8 cellular contexts compared by ENCODE assay signal in the genomic region with DNA sequence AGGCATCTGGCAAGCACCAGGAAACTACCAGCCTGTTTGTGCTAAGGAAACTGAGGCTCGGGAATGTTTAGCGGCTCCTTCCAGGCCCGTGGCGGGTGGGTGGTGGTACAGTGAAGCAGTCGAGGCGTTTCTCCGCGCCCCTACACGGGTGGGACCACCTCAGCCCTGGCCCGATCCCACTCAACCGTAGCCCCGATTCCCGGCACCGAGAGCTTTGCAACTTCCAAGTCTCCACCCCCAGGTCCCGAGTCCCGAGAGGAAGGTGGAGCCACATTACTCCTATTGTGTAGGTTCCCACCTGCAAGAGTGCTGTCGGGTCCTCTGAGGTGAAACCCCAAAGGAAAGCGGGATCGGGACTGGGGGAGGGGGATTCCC. TPM values are rescaled to one million over a fixed set of nuclear protein-coding genes. Genes with fewer than 3 reads are reported as not detected.
DNase-seq lines count a peak whose midpoint lies in the region; ATAC-seq, FAIRE-seq and TF ChIP-seq lines count a peak whose summit lies in the region.

No MANE protein-coding gene starts in this region.

- RAD21 ChIA-PET in GM12878 (lab: Charles Lee; ENCODE audit: unreplicated experiment) = interaction anchor here (1.0 to 3.7 kb wide), 15 partner anchors 9 to 198 kb away, joined by 3 to 23 read pairs (median 4); partner anchors contain the start of genes MRPL11, NPAS4, PELI3 and RBM4

- SMC1A ChIA-PET in GM12878 (lab: Charles Lee; ENCODE audit: uncharacterized antibody, unreplicated experiment) = interaction anchor here (0.8 to 2.7 kb wide), 10 partner anchors 13 to 199 kb away, joined by 3 to 10 read pairs (median 4); partner anchors contain the start of genes MRPL11 and PELI3

- POLR2A ChIA-PET in activated CD4-positive, alpha-beta T cell treated with anti-CD3 and anti-CD28 coated beads, Interleukin-2, amount 10 ng/mL, durations not matched to agents 7 days and 5 days (lab: Charles Lee) = interaction anchor here (1.0 kb wide), 1 partner anchor 13 kb away, joined by 4 read pairs; the partner anchor contains the start of gene PELI3
- POLR2A ChIA-PET in GM12878 (lab: Charles Lee) = interaction anchor here (0.7 to 1.7 kb wide), 8 partner anchors 13 to 198 kb away, joined by 3 to 8 read pairs (median 6); partner anchors contain the start of genes MRPL11, PELI3, RBM4B and SLC29A2

- peak overlapping the region; percentile 87 for H3K4me3 Mint-ChIP-seq in activated CD4-positive, alpha-beta T cell treated with anti-CD3 and anti-CD28 coated beads, Interleukin-2, amount 10 ng/mL, durations not matched to agents 7 days and 5 days

- H3K4me2 ChIP-seq in GM12878 (ENCODE audit: control insufficient read depth, insufficient read depth) = peak overlapping the region; percentile 87

- 2% methylated on average over 15 of the region's 19 CpGs for WGBS in GM12878 (ENCODE audit: insufficient coverage, insufficient replicate concordance, low lambda C conversion rate, missing lambda C conversion rate)
- 0% methylated on average over 14 of the region's 19 CpGs; no CpG with 5 or more reads in 1 of the 2 donors for WGBS in thyroid gland, 2 donors

- H3K4me1 Mint-ChIP-seq in activated CD4-positive, alpha-beta T cell treated with anti-CD3 and anti-CD28 coated beads, Interleukin-2, amount 10 ng/mL, durations not matched to agents 7 days and 5 days = peaks cover 24% of the 10 kb centered on the region

- TF ChIP-seq RAD21 in GM12878 (IDR thresholded peaks at IDR 0.05; ENCODE audit: insufficient read depth, low read depth, low read length) = no peak

- TF ChIP-seq EP300 in GM12878 (IDR thresholded peaks at IDR 0.05; ENCODE audit: borderline replicate concordance in 1 of 2, control insufficient read depth in 1 of 2, low read depth in 2 of 2, low read length in 2 of 2) = no peak

- peak overlapping the region; percentile 95 for H3K9ac ChIP-seq in GM12878 (ENCODE audit: control insufficient read depth, insufficient read depth, low read length)

- intact Hi-C loops in GM12878 (cut with micrococcal nuclease; ENCODE audit: unreplicated experiment) = loop anchor here (1.0 to 2.0 kb wide), 3 partner anchors 40 to 197 kb away; partner anchors contain the start of gene RBM4B
- intact Hi-C loops in thyroid gland (cut with DNase I) = no loop called here

- BruUV-seq in GM12878 (replicated peaks; lab: Mats Ljungman, UMichigan) = TSS peak; percentile 95

- TF ChIP-seq POLR2A in GM12878 (IDR thresholded peaks at IDR 0.05; ENCODE audit: low read depth, low read length) = no peak
- TF ChIP-seq POLR2A in thyroid gland (IDR thresholded peaks at IDR 0.05) = no peak

- DNase-seq in activated CD4-positive, alpha-beta T cell treated with anti-CD3 and anti-CD28 coated beads, Interleukin-2, amount 10 ng/mL, durations not matched to agents 7 days and 5 days = no peak
- no peak for DNase-seq in activated CD4-positive, alpha-beta T cell treated with anti-CD3 and anti-CD28 coated beads for 48 hours
- DNase-seq in Kasumi-1 (lab: John Stamatoyannopoulos, UW) = peak; percentile 59 to 61
- DNase-seq in GM12878 (ENCODE audit: low read depth, low spot score) = no peak
- DNase-seq in left lobe of liver (ENCODE audit: low spot score) = no peak
- no peak for DNase-seq in thyroid gland
- DNase-seq in pons (ENCODE audit: low spot score) = no peak

- peak overlapping the region; percentile 95 for H3K27ac Mint-ChIP-seq in activated CD4-positive, alpha-beta T cell treated with anti-CD3 and anti-CD28 coated beads, Interleukin-2, amount 10 ng/mL, durations not matched to agents 7 days and 5 days

- CTCF ChIA-PET in activated CD4-positive, alpha-beta T cell treated with anti-CD3 and anti-CD28 coated beads, Interleukin-2, amount 10 ng/mL, durations not matched to agents 7 days and 5 days (lab: Charles Lee) = interaction anchor here (0.8 to 2.2 kb wide), 9 partner anchors 9 to 41 kb away, joined by 3 to 12 read pairs (median 4); partner anchors contain the start of genes MRPL11 and PELI3
- CTCF ChIA-PET in GM12878 (lab: Yijun Ruan, JAX) = interaction anchor here (0.7 to 3.6 kb wide), 27 partner anchors 13 to 232 kb away, joined by 3 to 41 read pairs (median 4); partner anchors contain the start of genes BBS1, MRPL11, NPAS4 and PELI3

- no peaks in the 10 kb centered on the region for H3K27me3 Mint-ChIP-seq in activated CD4-positive, alpha-beta T cell treated with anti-CD3 and anti-CD28 coated beads, Interleukin-2, amount 10 ng/mL, durations not matched to agents 7 days and 5 days

- no peak for TF ChIP-seq CTCF in GM12878 (IDR thresholded peaks at IDR 0.05 in 2 of 3, conservative IDR thresholded peaks at IDR 0.05 in 1 of 3; ENCODE audit: control insufficient read depth in 2 of 3, extremely low read depth in 1 of 3, insufficient read depth in 1 of 3, low read depth in 3 of 3, low read length in 3 of 3)
- TF ChIP-seq CTCF in thyroid gland (IDR thresholded peaks at IDR 0.05) = no peak

- H3K4me3 ChIP-seq in GM12878 (peak overlapping the region; percentile 95), thyroid gland (replicated peaks in 1 of 3) (peak overlapping the region; percentile 16 to 75 (median 69))

- H3K4me1 ChIP-seq in GM12878 (ENCODE audit: control insufficient read depth, insufficient read depth, low read length) = peaks cover 6% of the 10 kb centered on the region
- H3K4me1 ChIP-seq in thyroid gland = peaks cover 5 to 18% of the 10 kb centered on the region in 2 donors

- peaks cover 23% of the 10 kb centered on the region for H3K79me2 ChIP-seq in GM12878 (ENCODE audit: control insufficient read depth, insufficient read depth, low read length)

- H3K9me3 ChIP-seq in GM12878 (replicated peaks; ENCODE audit: control insufficient read depth, insufficient read depth, low read length) (no peaks in the 10 kb centered on the region), thyroid gland (no peaks in the 10 kb centered on the region)

- in situ Hi-C loops in GM12878 (cut with MboI) = no loop called here

- H3K36me3 ChIP-seq in GM12878 (ENCODE audit: control insufficient read depth in 2 of 2, insufficient read depth in 2 of 2, low read length in 1 of 2) (peaks cover 0 to 2% of the 10 kb centered on the region in 2 experiments; a peak in 1 of 4 replicates), thyroid gland (peaks cover 0 to 4% of the 10 kb centered on the region in 2 donors)

- H2AFZ ChIP-seq in GM12878 (ENCODE audit: control insufficient read depth, low read depth, low read length) = peak overlapping the region; percentile 55

- H3K36me3 Mint-ChIP-seq in activated CD4-positive, alpha-beta T cell treated with anti-CD3 and anti-CD28 coated beads, Interleukin-2, amount 10 ng/mL, durations not matched to agents 7 days and 5 days (ENCODE audit: low read depth) = peaks cover 3% of the 10 kb centered on the region

- H4K20me1 ChIP-seq in GM12878 (ENCODE audit: control insufficient read depth, insufficient read depth) = no peaks in the 10 kb centered on the region

- FAIRE-seq in GM12878 (lab: Jason Lieb, UNC) = no peak

- ATAC-seq in GM12878 = peak; percentile 10; the same call in 2 of the 3 replicates
- ATAC-seq in left lobe of liver = peak; percentile 67
- ATAC-seq in HG03175 (IDR thresholded peaks at IDR 0.05; ENCODE audit: unreplicated experiment) = no peak

- H3K27me3 ChIP-seq in GM12878 (replicated peaks in 1 of 2; ENCODE audit: control insufficient read depth in 2 of 2, insufficient read depth in 2 of 2, low read length in 1 of 2) (no peaks in the 10 kb centered on the region), thyroid gland (no peaks in the 10 kb centered on the region)

- H3K27ac ChIP-seq in GM12878 (ENCODE audit: control insufficient read depth, insufficient read depth) (peak overlapping the region; percentile 89), thyroid gland (peak overlapping the region; percentile 34 to 92 (median 67))

- H3K9me3 Mint-ChIP-seq in activated CD4-positive, alpha-beta T cell treated with anti-CD3 and anti-CD28 coated beads, Interleukin-2, amount 10 ng/mL, durations not matched to agents 7 days and 5 days = no peaks in the 10 kb centered on the region

RNA-seq across cellular contexts. Expression of gene DPP3, which starts 0.5 kb away (rescaled TPM):
- 10 to 100 TPM; 78.4 to 82.3 TPM for total RNA-seq in activated CD4-positive, alpha-beta T cell treated with anti-CD3 and anti-CD28 coated beads, Interleukin-2, amount 10 ng/mL, durations not matched to agents 7 days and 5 days
- 39.3 and 49.1 TPM in 2 replicates for total RNA-seq in GM12878 (2013; cell fraction: nucleolus; rRNA removed)
- 114 and 117 TPM in 2 replicates for total RNA-seq in GM12878 (2014; rRNA removed)
- 44.6 and 47.9 TPM in 2 replicates for total RNA-seq in GM12878 (2014; rRNA removed; fragmentation: Illumina TruSeq; extraction: Trizol)
- total RNA-seq in GM12878 (2021) = 86.4 and 102 TPM in 2 replicates
- 14.1 TPM for polyA plus RNA-seq in GM12878 (2011; ENCODE audit: low read depth)
- 34.9 and 73.1 TPM in 2 replicates for polyA plus RNA-seq in GM12878 (2011; rRNA removed)
- 68.1 and 103 TPM in 2 replicates for polyA plus RNA-seq in GM12878 (2011; cell fraction: cytosol; rRNA removed)
- 162 and 230 TPM in 2 replicates for polyA plus RNA-seq in GM12878 (2011; cell fraction: nucleus; rRNA removed)
- polyA plus RNA-seq in GM12878 (2012) = 37.5 and 47.0 TPM in 2 replicates
- polyA plus RNA-seq in GM12878 (2014; fragmentation: Illumina TruSeq; extraction: Trizol) = 33.5 and 51.2 TPM in 2 replicates
- polyA plus RNA-seq in GM12878 (2014; fragmentation: Nextera tagmentation; extraction: Ambion mirVana) = 1 to 10 TPM; 6.0 to 6.3 TPM
- polyA plus RNA-seq in GM12878 (2014; rRNA removed) = 79.7 and 83.1 TPM in 2 replicates
- 10 to 100 TPM; 85.6 to 95.7 TPM for polyA plus RNA-seq in GM12878 (2016; fragmentation: Nextera tagmentation; extraction: Ambion mirVana)
- polyA minus RNA-seq in GM12878 (2011; rRNA and poly(A)+ RNA removed) = 107 and 194 TPM in 2 replicates
- 88.1 and 98.5 TPM in 2 replicates for polyA minus RNA-seq in GM12878 (2011; cell fraction: cytosol; rRNA and poly(A)+ RNA removed)
- 75.1 and 117 TPM in 2 replicates for polyA minus RNA-seq in GM12878 (2011; cell fraction: nucleus; rRNA and poly(A)+ RNA removed)
- total RNA-seq in left lobe of liver = 24.4 TPM
- 10 to 100 TPM; 10.9 to 38.7 (median 35.8) TPM for total RNA-seq in thyroid gland

RNA-seq across cellular contexts. Expression of gene PELI3, which starts 13.0 kb away (rescaled TPM):
- 1 to 10 TPM; 6.7 to 7.2 TPM for total RNA-seq in activated CD4-positive, alpha-beta T cell treated with anti-CD3 and anti-CD28 coated beads, Interleukin-2, amount 10 ng/mL, durations not matched to agents 7 days and 5 days
- 28.8 and 30.6 TPM in 2 replicates for total RNA-seq in GM12878 (2013; cell fraction: nucleolus; rRNA removed)
- total RNA-seq in GM12878 (2014; rRNA removed) (0.98 and 1.1 TPM in 2 replicates), GM12878 (2014; rRNA removed; fragmentation: Illumina TruSeq; extraction: Trizol) (0.54 and 0.97 TPM in 2 replicates), GM12878 (2021) (1.5 and 1.8 TPM in 2 replicates), left lobe of liver (4.8 TPM), thyroid gland (10 to 100 TPM; 11.4 to 21.8 (median 14.7) TPM)
- polyA plus RNA-seq in GM12878 (2011; ENCODE audit: low read depth) = 0.49 TPM
- polyA plus RNA-seq in GM12878 (2011; rRNA removed) (0.66 and 1.0 TPM in 2 replicates), GM12878 (2014; fragmentation: Illumina TruSeq; extraction: Trizol) (0.21 and 0.29 TPM in 2 replicates), GM12878 (2014; fragmentation: Nextera tagmentation; extraction: Ambion mirVana) (under 1 TPM; 0.14 to 0.20 TPM), GM12878 (2014; rRNA removed) (0.86 and 1.1 TPM in 2 replicates), GM12878 (2016; fragmentation: Nextera tagmentation; extraction: Ambion mirVana) (under 1 TPM; 0.53 to 0.78 TPM)
- 1.4 and 1.7 TPM in 2 replicates for polyA plus RNA-seq in GM12878 (2011; cell fraction: cytosol; rRNA removed)
- 2.5 and 3.1 TPM in 2 replicates for polyA plus RNA-seq in GM12878 (2011; cell fraction: nucleus; rRNA removed)
- 1.6 and 1.7 TPM in 2 replicates for polyA plus RNA-seq in GM12878 (2012)
- 1.8 and 3.2 TPM in 2 replicates for polyA minus RNA-seq in GM12878 (2011; rRNA and poly(A)+ RNA removed)
- polyA minus RNA-seq in GM12878 (2011; cell fraction: cytosol; rRNA and poly(A)+ RNA removed) = 0.52 and 0.80 TPM in 2 replicates
- polyA minus RNA-seq in GM12878 (2011; cell fraction: nucleus; rRNA and poly(A)+ RNA removed) = 3.7 and 4.9 TPM in 2 replicates

RNA-seq across cellular contexts. Expression of gene BBS1, which starts 30.7 kb away (rescaled TPM):
- 10 to 100 TPM; 13.3 to 17.4 TPM for total RNA-seq in activated CD4-positive, alpha-beta T cell treated with anti-CD3 and anti-CD28 coated beads, Interleukin-2, amount 10 ng/mL, durations not matched to agents 7 days and 5 days
- 122 and 129 TPM in 2 replicates for total RNA-seq in GM12878 (2013; cell fraction: nucleolus; rRNA removed)
- total RNA-seq in GM12878 (2014; rRNA removed) (9.0 and 10.7 TPM in 2 replicates), GM12878 (2014; rRNA removed; fragmentation: Illumina TruSeq; extraction: Trizol) (6.5 TPM in 2 replicates), GM12878 (2021) (9.9 and 13.1 TPM in 2 replicates), left lobe of liver (11.6 TPM), thyroid gland (100 to 1,000 TPM in 3 of 4 donors, 10 to 100 TPM in 1; 83.2 to 200 (median 165) TPM)
- polyA plus RNA-seq in GM12878 (2011; ENCODE audit: low read depth) = 7.0 TPM
- polyA plus RNA-seq in GM12878 (2011; rRNA removed) (9.1 and 12.1 TPM in 2 replicates), GM12878 (2014; fragmentation: Illumina TruSeq; extraction: Trizol) (7.0 and 9.0 TPM in 2 replicates), GM12878 (2014; fragmentation: Nextera tagmentation; extraction: Ambion mirVana) (1 to 10 TPM; 2.5 to 3.1 TPM), GM12878 (2014; rRNA removed) (12.9 and 14.7 TPM in 2 replicates), GM12878 (2016; fragmentation: Nextera tagmentation; extraction: Ambion mirVana) (1 to 10 TPM; 6.7 to 8.3 TPM)
- polyA plus RNA-seq in GM12878 (2011; cell fraction: cytosol; rRNA removed) = 14.0 and 15.0 TPM in 2 replicates
- 48.4 and 50.1 TPM in 2 replicates for polyA plus RNA-seq in GM12878 (2011; cell fraction: nucleus; rRNA removed)
- 8.3 and 10.4 TPM in 2 replicates for polyA plus RNA-seq in GM12878 (2012)
- 15.5 and 21.1 TPM in 2 replicates for polyA minus RNA-seq in GM12878 (2011; rRNA and poly(A)+ RNA removed)
- 5.2 and 7.0 TPM in 2 replicates for polyA minus RNA-seq in GM12878 (2011; cell fraction: cytosol; rRNA and poly(A)+ RNA removed)
- polyA minus RNA-seq in GM12878 (2011; cell fraction: nucleus; rRNA and poly(A)+ RNA removed) = 20.2 and 27.0 TPM in 2 replicates

RNA-seq across cellular contexts. Expression of gene MRPL11, which starts 41.1 kb away (rescaled TPM):
- 10 to 100 TPM; 72.4 to 76.4 TPM for total RNA-seq in activated CD4-positive, alpha-beta T cell treated with anti-CD3 and anti-CD28 coated beads, Interleukin-2, amount 10 ng/mL, durations not matched to agents 7 days and 5 days
- 7.5 and 9.0 TPM in 2 replicates for total RNA-seq in GM12878 (2013; cell fraction: nucleolus; rRNA removed)
- total RNA-seq in GM12878 (2014; rRNA removed) (109 and 114 TPM in 2 replicates), GM12878 (2014; rRNA removed; fragmentation: Illumina TruSeq; extraction: Trizol) (62.0 and 76.2 TPM in 2 replicates), GM12878 (2021) (110 and 115 TPM in 2 replicates), left lobe of liver (28.5 TPM), thyroid gland (10 to 100 TPM; 35.5 to 58.3 (median 39.7) TPM)
- 76.1 TPM for polyA plus RNA-seq in GM12878 (2011; ENCODE audit: low read depth)
- polyA plus RNA-seq in GM12878 (2011; rRNA removed) (95.8 and 108 TPM in 2 replicates), GM12878 (2014; fragmentation: Illumina TruSeq; extraction: Trizol) (61.9 and 87.0 TPM in 2 replicates), GM12878 (2014; fragmentation: Nextera tagmentation; extraction: Ambion mirVana) (10 to 100 TPM; 43.5 to 80.9 TPM), GM12878 (2014; rRNA removed) (161 and 178 TPM in 2 replicates), GM12878 (2016; fragmentation: Nextera tagmentation; extraction: Ambion mirVana) (100 to 1,000 TPM; 242 to 248 TPM)
- polyA plus RNA-seq in GM12878 (2011; cell fraction: cytosol; rRNA removed) = 114 and 125 TPM in 2 replicates
- 57.9 and 60.2 TPM in 2 replicates for polyA plus RNA-seq in GM12878 (2011; cell fraction: nucleus; rRNA removed)
- 79.6 and 82.2 TPM in 2 replicates for polyA plus RNA-seq in GM12878 (2012)
- 30.4 and 48.3 TPM in 2 replicates for polyA minus RNA-seq in GM12878 (2011; rRNA and poly(A)+ RNA removed)
- 11.4 and 15.9 TPM in 2 replicates for polyA minus RNA-seq in GM12878 (2011; cell fraction: cytosol; rRNA and poly(A)+ RNA removed)
- polyA minus RNA-seq in GM12878 (2011; cell fraction: nucleus; rRNA and poly(A)+ RNA removed) = 3.3 and 3.5 TPM in 2 replicates

RNA-seq across cellular contexts. Expression of gene NPAS4, which starts 58.9 kb away (rescaled TPM):
- under 1 TPM; 0.27 to 0.52 TPM for total RNA-seq in activated CD4-positive, alpha-beta T cell treated with anti-CD3 and anti-CD28 coated beads, Interleukin-2, amount 10 ng/mL, durations not matched to agents 7 days and 5 days
- total RNA-seq in GM12878 (2013; cell fraction: nucleolus; rRNA removed) = not detected in 2 replicates
- total RNA-seq in GM12878 (2014; rRNA removed) (0.06 TPM in 1 of 2 replicates, not detected in the other), GM12878 (2014; rRNA removed; fragmentation: Illumina TruSeq; extraction: Trizol) (not detected in 2 replicates), GM12878 (2021) (not detected in 2 replicates), left lobe of liver (not detected), thyroid gland (not detected)
- polyA plus RNA-seq in GM12878 (2011; ENCODE audit: low read depth) = not detected
- polyA plus RNA-seq in GM12878 (2011; rRNA removed) (0.03 TPM in 1 of 2 replicates, not detected in the other), GM12878 (2014; fragmentation: Illumina TruSeq; extraction: Trizol) (not detected in 2 replicates), GM12878 (2014; fragmentation: Nextera tagmentation; extraction: Ambion mirVana) (not detected), GM12878 (2014; rRNA removed) (0.14 and 0.18 TPM in 2 replicates), GM12878 (2016; fragmentation: Nextera tagmentation; extraction: Ambion mirVana) (not detected)
- not detected in 2 replicates for polyA plus RNA-seq in GM12878 (2011; cell fraction: cytosol; rRNA removed)
- 0.04 and 0.06 TPM in 2 replicates for polyA plus RNA-seq in GM12878 (2011; cell fraction: nucleus; rRNA removed)
- polyA plus RNA-seq in GM12878 (2012) = 0.04 and 0.18 TPM in 2 replicates
- polyA minus RNA-seq in GM12878 (2011; rRNA and poly(A)+ RNA removed) = not detected in 2 replicates
- not detected in 2 replicates for polyA minus RNA-seq in GM12878 (2011; cell fraction: cytosol; rRNA and poly(A)+ RNA removed)
- polyA minus RNA-seq in GM12878 (2011; cell fraction: nucleus; rRNA and poly(A)+ RNA removed) = not detected in 2 replicates

Comparison
In these comparisons a context has a peak if more than half of its experiments do, and no peak if none do; other contexts are left out.
1. DNase-seq: peak in Kasumi-1 (2 of 2); none in activated CD4-positive, alpha-beta T cell treated with anti-CD3 and anti-CD28 coated beads, Interleukin-2, amount 10 ng/mL, durations not matched to agents 7 days and 5 days (single experiment), activated CD4-positive, alpha-beta T cell treated with anti-CD3 and anti-CD28 coated beads for 48 hours (single experiment), GM12878 (single experiment), left lobe of liver (single experiment), thyroid gland (0 of 2) and pons (single experiment).